Comparison of ENCODE assay signal across 1 cellular context in the genomic region with DNA sequence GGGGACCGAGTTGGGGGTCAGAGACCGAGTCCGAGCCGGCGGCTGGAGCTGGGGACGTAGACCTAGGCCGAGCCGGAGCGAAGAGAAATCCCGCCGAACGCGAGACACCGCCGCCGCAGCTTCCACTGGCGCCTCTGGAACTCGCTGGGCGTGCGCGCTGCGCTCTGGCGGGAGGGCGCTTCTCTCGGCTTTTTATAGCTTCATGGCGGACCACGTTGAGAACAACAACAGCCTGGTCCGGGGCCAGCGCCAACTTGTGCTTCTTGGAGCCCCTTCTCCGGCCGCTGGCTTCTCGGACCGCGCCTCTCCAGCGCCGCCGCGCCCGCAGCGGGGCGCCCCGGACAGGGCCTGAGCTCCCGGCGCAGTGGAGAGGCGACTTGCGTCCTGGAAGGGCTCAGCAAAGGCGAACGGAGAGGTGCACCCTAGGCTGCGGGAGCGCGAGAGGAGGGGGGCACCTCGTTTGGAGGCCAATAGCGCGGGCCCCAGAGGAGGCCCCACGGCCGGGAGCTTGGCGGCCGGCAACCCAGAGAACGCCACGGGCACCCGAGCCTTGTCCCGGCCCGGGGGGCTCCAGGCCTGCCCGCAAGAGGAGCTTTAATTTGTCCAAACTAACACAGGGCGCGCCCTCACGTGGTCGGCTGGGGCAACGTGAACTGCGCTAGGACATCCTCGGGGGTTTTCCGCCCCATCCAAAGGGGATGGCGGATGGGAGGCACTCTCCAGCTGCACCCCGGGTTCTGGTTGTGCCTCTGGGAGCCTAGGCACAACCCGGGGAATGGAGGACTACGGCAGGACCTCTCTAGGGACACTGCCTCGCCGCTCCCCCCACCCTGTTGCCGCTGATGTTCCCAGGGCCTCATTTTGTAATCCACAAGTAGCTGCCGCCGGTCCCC.
A peak's percentile ranks its signal among the peaks of the same experiment; 100 is the strongest.
TF ChIP-seq lines count a peak whose summit lies in the region.

No MANE protein-coding gene starts in this region.

TF ChIP-seq in GM12878, 131 proteins besides CTCF, POLR2A, EP300 and RAD21 (continued from another document and continues in another):
- TF ChIP-seq, protein P1, sequence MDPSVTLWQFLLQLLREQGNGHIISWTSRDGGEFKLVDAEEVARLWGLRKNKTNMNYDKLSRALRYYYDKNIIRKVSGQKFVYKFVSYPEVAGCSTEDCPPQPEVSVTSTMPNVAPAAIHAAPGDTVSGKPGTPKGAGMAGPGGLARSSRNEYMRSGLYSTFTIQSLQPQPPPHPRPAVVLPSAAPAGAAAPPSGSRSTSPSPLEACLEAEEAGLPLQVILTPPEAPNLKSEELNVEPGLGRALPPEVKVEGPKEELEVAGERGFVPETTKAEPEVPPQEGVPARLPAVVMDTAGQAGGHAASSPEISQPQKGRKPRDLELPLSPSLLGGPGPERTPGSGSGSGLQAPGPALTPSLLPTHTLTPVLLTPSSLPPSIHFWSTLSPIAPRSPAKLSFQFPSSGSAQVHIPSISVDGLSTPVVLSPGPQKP (IDR thresholded peaks at IDR 0.05; ENCODE audit: low read depth, low read length): no peak
- TF ChIP-seq POLR2AphosphoS5 (IDR thresholded peaks at IDR 0.05; ENCODE audit: low read length) (peak; percentile 98), PML (IDR thresholded peaks at IDR 0.05; ENCODE audit: low read length) (peak; percentile 98), ZSCAN29 (IDR thresholded peaks at IDR 0.05) (peak; percentile 14; the same call in 1 of the 2 replicates), FOXM1 (IDR thresholded peaks at IDR 0.05; ENCODE audit: low read depth, low read length) (no peak), TCF7 (IDR thresholded peaks at IDR 0.05; ENCODE audit: borderline replicate concordance) (no peak), ESRRA (IDR thresholded peaks at IDR 0.05; ENCODE audit: low read length) (peak; percentile 75; the same call in 1 of the 2 replicates), KDM1A (IDR thresholded peaks at IDR 0.05; ENCODE audit: borderline replicate concordance) (no peak), HDGF (IDR thresholded peaks at IDR 0.05) (no peak), YY1 (IDR thresholded peaks at IDR 0.05; ENCODE audit: low read depth, low read length) (peak; percentile 72), LARP7 (IDR thresholded peaks at IDR 0.05) (peak; percentile 58), ATF7 (IDR thresholded peaks at IDR 0.05; ENCODE audit: low read depth) (no peak), ZNF384 (IDR thresholded peaks at IDR 0.05; ENCODE audit: borderline replicate concordance, low read depth, low read length) (no peak), NBN (IDR thresholded peaks at IDR 0.05) (no peak), EGR1 (IDR thresholded peaks at IDR 0.05; ENCODE audit: borderline replicate concordance in 1 of 2, low read depth in 2 of 2, low read length in 2 of 2) (no peak), CBX5 (IDR thresholded peaks at IDR 0.05; ENCODE audit: low read depth) (no peak), STAT3 (IDR thresholded peaks at IDR 0.05; ENCODE audit: low read depth, low read length) (no peak), TCF3 (IDR thresholded peaks at IDR 0.05; ENCODE audit: borderline replicate concordance, insufficient read depth, low read depth, low read length) (peak; percentile 88), BRCA1 (IDR thresholded peaks at IDR 0.05; ENCODE audit: low read depth, low read length) (0 out of 2 replicates have a peak, but pooled peaks have one; percentile 30), POLR2AphosphoS2 (IDR thresholded peaks at IDR 0.05; ENCODE audit: low read depth, low read length) (peak; percentile 99), RUNX3 (IDR thresholded peaks at IDR 0.05; ENCODE audit: low read length) (peak; percentile 9; the same call in 1 of the 2 replicates), BMI1 (IDR thresholded peaks at IDR 0.05; ENCODE audit: borderline replicate concordance) (no peak), FOS (IDR thresholded peaks at IDR 0.05; ENCODE audit: borderline replicate concordance, extremely low read depth, insufficient read length) (no peak), MEF2A (IDR thresholded peaks at IDR 0.05; ENCODE audit: insufficient read depth, low read depth, low read length) (0 out of 2 replicates have a peak, but pooled peaks have one; percentile 37), KLF5 (IDR thresholded peaks at IDR 0.05; ENCODE audit: partially characterized antibody) (peak; percentile 92), GATAD2B (conservative IDR thresholded peaks at IDR 0.05; ENCODE audit: low read depth) (peak; percentile 82), WRNIP1 (IDR thresholded peaks at IDR 0.05; ENCODE audit: borderline replicate concordance, low read depth, low read length) (no peak), MXI1 (IDR thresholded peaks at IDR 0.05; ENCODE audit: low read depth, low read length) (peak; percentile 16; the same call in 1 of the 2 replicates), RFX5 (IDR thresholded peaks at IDR 0.05; ENCODE audit: low read depth, low read length) (no peak)
- TF ChIP-seq, protein P2, sequence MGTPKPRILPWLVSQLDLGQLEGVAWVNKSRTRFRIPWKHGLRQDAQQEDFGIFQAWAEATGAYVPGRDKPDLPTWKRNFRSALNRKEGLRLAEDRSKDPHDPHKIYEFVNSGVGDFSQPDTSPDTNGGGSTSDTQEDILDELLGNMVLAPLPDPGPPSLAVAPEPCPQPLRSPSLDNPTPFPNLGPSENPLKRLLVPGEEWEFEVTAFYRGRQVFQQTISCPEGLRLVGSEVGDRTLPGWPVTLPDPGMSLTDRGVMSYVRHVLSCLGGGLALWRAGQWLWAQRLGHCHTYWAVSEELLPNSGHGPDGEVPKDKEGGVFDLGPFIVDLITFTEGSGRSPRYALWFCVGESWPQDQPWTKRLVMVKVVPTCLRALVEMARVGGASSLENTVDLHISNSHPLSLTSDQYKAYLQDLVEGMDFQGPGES (IDR thresholded peaks at IDR 0.05): no peak
- TF ChIP-seq, protein P3, sequence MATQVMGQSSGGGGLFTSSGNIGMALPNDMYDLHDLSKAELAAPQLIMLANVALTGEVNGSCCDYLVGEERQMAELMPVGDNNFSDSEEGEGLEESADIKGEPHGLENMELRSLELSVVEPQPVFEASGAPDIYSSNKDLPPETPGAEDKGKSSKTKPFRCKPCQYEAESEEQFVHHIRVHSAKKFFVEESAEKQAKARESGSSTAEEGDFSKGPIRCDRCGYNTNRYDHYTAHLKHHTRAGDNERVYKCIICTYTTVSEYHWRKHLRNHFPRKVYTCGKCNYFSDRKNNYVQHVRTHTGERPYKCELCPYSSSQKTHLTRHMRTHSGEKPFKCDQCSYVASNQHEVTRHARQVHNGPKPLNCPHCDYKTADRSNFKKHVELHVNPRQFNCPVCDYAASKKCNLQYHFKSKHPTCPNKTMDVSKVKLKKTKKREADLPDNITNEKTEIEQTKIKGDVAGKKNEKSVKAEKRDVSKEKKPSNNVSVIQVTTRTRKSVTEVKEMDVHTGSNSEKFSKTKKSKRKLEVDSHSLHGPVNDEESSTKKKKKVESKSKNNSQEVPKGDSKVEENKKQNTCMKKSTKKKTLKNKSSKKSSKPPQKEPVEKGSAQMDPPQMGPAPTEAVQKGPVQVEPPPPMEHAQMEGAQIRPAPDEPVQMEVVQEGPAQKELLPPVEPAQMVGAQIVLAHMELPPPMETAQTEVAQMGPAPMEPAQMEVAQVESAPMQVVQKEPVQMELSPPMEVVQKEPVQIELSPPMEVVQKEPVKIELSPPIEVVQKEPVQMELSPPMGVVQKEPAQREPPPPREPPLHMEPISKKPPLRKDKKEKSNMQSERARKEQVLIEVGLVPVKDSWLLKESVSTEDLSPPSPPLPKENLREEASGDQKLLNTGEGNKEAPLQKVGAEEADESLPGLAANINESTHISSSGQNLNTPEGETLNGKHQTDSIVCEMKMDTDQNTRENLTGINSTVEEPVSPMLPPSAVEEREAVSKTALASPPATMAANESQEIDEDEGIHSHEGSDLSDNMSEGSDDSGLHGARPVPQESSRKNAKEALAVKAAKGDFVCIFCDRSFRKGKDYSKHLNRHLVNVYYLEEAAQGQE (IDR thresholded peaks at IDR 0.05; ENCODE audit: low read depth, low read length): 0 out of 2 replicates have a peak, but pooled peaks have one; percentile 3
- TF ChIP-seq, protein P4, sequence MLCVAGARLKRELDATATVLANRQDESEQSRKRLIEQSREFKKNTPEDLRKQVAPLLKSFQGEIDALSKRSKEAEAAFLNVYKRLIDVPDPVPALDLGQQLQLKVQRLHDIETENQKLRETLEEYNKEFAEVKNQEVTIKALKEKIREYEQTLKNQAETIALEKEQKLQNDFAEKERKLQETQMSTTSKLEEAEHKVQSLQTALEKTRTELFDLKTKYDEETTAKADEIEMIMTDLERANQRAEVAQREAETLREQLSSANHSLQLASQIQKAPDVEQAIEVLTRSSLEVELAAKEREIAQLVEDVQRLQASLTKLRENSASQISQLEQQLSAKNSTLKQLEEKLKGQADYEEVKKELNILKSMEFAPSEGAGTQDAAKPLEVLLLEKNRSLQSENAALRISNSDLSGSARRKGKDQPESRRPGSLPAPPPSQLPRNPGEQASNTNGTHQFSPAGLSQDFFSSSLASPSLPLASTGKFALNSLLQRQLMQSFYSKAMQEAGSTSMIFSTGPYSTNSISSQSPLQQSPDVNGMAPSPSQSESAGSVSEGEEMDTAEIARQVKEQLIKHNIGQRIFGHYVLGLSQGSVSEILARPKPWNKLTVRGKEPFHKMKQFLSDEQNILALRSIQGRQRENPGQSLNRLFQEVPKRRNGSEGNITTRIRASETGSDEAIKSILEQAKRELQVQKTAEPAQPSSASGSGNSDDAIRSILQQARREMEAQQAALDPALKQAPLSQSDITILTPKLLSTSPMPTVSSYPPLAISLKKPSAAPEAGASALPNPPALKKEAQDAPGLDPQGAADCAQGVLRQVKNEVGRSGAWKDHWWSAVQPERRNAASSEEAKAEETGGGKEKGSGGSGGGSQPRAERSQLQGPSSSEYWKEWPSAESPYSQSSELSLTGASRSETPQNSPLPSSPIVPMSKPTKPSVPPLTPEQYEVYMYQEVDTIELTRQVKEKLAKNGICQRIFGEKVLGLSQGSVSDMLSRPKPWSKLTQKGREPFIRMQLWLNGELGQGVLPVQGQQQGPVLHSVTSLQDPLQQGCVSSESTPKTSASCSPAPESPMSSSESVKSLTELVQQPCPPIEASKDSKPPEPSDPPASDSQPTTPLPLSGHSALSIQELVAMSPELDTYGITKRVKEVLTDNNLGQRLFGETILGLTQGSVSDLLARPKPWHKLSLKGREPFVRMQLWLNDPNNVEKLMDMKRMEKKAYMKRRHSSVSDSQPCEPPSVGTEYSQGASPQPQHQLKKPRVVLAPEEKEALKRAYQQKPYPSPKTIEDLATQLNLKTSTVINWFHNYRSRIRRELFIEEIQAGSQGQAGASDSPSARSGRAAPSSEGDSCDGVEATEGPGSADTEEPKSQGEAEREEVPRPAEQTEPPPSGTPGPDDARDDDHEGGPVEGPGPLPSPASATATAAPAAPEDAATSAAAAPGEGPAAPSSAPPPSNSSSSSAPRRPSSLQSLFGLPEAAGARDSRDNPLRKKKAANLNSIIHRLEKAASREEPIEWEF (IDR thresholded peaks at IDR 0.05; ENCODE audit: insufficient replicate concordance, low read depth, low read length): peak; percentile 23
- TF ChIP-seq, protein P5, sequence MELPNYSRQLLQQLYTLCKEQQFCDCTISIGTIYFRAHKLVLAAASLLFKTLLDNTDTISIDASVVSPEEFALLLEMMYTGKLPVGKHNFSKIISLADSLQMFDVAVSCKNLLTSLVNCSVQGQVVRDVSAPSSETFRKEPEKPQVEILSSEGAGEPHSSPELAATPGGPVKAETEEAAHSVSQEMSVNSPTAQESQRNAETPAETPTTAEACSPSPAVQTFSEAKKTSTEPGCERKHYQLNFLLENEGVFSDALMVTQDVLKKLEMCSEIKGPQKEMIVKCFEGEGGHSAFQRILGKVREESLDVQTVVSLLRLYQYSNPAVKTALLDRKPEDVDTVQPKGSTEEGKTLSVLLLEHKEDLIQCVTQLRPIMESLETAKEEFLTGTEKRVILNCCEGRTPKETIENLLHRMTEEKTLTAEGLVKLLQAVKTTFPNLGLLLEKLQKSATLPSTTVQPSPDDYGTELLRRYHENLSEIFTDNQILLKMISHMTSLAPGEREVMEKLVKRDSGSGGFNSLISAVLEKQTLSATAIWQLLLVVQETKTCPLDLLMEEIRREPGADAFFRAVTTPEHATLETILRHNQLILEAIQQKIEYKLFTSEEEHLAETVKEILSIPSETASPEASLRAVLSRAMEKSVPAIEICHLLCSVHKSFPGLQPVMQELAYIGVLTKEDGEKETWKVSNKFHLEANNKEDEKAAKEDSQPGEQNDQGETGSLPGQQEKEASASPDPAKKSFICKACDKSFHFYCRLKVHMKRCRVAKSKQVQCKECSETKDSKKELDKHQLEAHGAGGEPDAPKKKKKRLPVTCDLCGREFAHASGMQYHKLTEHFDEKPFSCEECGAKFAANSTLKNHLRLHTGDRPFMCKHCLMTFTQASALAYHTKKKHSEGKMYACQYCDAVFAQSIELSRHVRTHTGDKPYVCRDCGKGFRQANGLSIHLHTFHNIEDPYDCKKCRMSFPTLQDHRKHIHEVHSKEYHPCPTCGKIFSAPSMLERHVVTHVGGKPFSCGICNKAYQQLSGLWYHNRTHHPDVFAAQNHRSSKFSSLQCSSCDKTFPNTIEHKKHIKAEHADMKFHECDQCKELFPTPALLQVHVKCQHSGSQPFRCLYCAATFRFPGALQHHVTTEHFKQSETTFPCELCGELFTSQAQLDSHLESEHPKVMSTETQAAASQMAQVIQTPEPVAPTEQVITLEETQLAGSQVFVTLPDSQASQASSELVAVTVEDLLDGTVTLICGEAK (IDR thresholded peaks at IDR 0.05; ENCODE audit: borderline replicate concordance): no peak
- TF ChIP-seq, protein P6, sequence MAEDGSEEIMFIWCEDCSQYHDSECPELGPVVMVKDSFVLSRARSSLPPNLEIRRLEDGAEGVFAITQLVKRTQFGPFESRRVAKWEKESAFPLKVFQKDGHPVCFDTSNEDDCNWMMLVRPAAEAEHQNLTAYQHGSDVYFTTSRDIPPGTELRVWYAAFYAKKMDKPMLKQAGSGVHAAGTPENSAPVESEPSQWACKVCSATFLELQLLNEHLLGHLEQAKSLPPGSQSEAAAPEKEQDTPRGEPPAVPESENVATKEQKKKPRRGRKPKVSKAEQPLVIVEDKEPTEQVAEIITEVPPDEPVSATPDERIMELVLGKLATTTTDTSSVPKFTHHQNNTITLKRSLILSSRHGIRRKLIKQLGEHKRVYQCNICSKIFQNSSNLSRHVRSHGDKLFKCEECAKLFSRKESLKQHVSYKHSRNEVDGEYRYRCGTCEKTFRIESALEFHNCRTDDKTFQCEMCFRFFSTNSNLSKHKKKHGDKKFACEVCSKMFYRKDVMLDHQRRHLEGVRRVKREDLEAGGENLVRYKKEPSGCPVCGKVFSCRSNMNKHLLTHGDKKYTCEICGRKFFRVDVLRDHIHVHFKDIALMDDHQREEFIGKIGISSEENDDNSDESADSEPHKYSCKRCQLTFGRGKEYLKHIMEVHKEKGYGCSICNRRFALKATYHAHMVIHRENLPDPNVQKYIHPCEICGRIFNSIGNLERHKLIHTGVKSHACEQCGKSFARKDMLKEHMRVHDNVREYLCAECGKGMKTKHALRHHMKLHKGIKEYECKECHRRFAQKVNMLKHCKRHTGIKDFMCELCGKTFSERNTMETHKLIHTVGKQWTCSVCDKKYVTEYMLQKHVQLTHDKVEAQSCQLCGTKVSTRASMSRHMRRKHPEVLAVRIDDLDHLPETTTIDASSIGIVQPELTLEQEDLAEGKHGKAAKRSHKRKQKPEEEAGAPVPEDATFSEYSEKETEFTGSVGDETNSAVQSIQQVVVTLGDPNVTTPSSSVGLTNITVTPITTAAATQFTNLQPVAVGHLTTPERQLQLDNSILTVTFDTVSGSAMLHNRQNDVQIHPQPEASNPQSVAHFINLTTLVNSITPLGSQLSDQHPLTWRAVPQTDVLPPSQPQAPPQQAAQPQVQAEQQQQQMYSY (CRISPR knock-in tag; IDR thresholded peaks at IDR 0.05): no peak
